Comparison of ENCODE assay signal across 8 cellular contexts in the genomic region with DNA sequence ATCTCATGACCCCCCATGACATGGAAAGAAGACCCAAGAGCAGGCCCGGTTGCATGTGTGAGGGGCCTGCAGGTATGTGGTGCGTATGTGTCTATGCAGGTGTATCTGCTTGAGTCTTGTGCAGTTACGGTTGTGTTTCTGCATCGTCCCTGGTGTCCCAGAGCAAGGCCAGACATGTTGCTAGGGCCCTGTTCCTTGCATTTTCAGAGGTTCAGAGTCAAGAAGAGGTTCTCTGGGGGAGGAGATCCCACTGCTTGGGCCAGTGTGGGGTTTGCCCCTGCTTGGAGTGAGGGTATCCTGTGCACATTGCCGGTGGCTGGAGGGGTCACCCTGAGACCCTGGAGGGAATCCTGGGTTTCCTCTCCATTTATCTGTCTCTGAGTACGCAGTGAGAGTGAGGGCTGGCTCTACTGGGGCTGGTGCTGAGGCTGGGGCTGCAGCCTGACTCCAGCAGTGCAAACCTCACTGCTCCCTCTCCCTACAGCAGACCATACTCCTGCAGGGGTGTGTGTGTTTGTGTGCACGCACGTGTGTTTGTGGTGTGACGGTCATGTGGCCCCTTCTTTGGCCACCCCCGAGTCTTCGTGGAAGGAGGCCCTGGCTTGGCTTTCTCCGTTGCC. TPM values are rescaled to one million over a fixed set of nuclear protein-coding genes. Genes with fewer than 3 reads are reported as not detected.
DNase-seq lines count a peak whose midpoint lies in the region; ATAC-seq and TF ChIP-seq lines count a peak whose summit lies in the region.

No MANE protein-coding gene starts in this region.

- peaks cover 87% of the 10 kb centered on the region for H3K79me2 ChIP-seq in fibroblast of lung (ENCODE audit: control insufficient read depth, insufficient read depth, low read length)

- H3K4me2 ChIP-seq in fibroblast of lung (ENCODE audit: extremely low read depth, insufficient read depth, low read length): peak overlapping the region; percentile 100

- H3K36me3 ChIP-seq in fibroblast of lung (ENCODE audit: control insufficient read depth, insufficient read depth, low read length): peaks cover 14% of the 10 kb centered on the region
- peaks cover 3% of the 10 kb centered on the region for H3K36me3 ChIP-seq in rectal smooth muscle tissue (ENCODE audit: control insufficient read depth, insufficient read depth, low read length)

- peak overlapping the region; percentile 68; the same call in 1 of the 2 replicates for H3K4me3 ChIP-seq in GM08714 (ENCODE audit: low read length)
- H3K4me3 ChIP-seq in WI38 (ENCODE audit: low read depth, low read length): peak overlapping the region; percentile 93
- peak overlapping the region; percentile 1 to 98 (median 89) for H3K4me3 ChIP-seq in fibroblast of lung (replicated peaks in 1 of 4; ENCODE audit: control extremely low read depth in 1 of 4, insufficient read depth in 1 of 4, low read depth in 3 of 4, low read length in 4 of 4)
- peak overlapping the region; percentile 86 for H3K4me3 ChIP-seq in rectal smooth muscle tissue (ENCODE audit: low read length)

- H3K27me3 ChIP-seq in fibroblast of lung (ENCODE audit: control insufficient read depth, insufficient read depth, low read length) (no peaks in the 10 kb centered on the region), rectal smooth muscle tissue (ENCODE audit: control insufficient read depth, insufficient read depth, low read length) (no peaks in the 10 kb centered on the region)

- H4K20me1 ChIP-seq in fibroblast of lung (ENCODE audit: control insufficient read depth, extremely low read depth, insufficient read depth, low read length): peaks cover 2% of the 10 kb centered on the region

- DNase-seq in fibroblast of lung (ENCODE audit: low read depth in 2 of 2) (no peak), glomerular visceral epithelial cell (ENCODE audit: extremely low spot score) (no peak), AG08395 (ENCODE audit: low spot score) (no peak), NCI-H2029 (lab: John Stamatoyannopoulos, UW) (no peak)

- H2AFZ ChIP-seq in fibroblast of lung (ENCODE audit: low read length): no peak overlapping the region

- H3K9ac ChIP-seq in fibroblast of lung (ENCODE audit: insufficient read depth, low read length): no peak overlapping the region
- no peak overlapping the region for H3K9ac ChIP-seq in rectal smooth muscle tissue (ENCODE audit: low read length)

- H3K27ac ChIP-seq in fibroblast of lung (ENCODE audit: insufficient read depth, low read length) (peak overlapping the region; percentile 94), rectal smooth muscle tissue (ENCODE audit: low read depth, low read length) (peak overlapping the region; percentile 31)

- ATAC-seq in GM21737 (IDR thresholded peaks at IDR 0.05; ENCODE audit: unreplicated experiment): no peak

- H3K4me1 ChIP-seq in fibroblast of lung (ENCODE audit: control insufficient read depth, extremely low read depth, insufficient read depth, low read length) (peaks cover 32% of the 10 kb centered on the region), rectal smooth muscle tissue (ENCODE audit: control insufficient read depth, insufficient read depth, low read length) (peaks cover 31% of the 10 kb centered on the region)

- TF ChIP-seq CTCF in WI38 (IDR thresholded peaks at IDR 0.05; ENCODE audit: low read depth, low read length) (no peak), fibroblast of lung (conservative IDR thresholded peaks at IDR 0.05 in 1 of 2, IDR thresholded peaks at IDR 0.05 in 1 of 2; ENCODE audit: low read depth in 1 of 2, low read length in 2 of 2) (no peak)

- no peaks in the 10 kb centered on the region for H3K9me3 ChIP-seq in fibroblast of lung (ENCODE audit: control insufficient read depth, insufficient read depth, low read depth, low read length)

RNA-seq across cellular contexts. Expression of a gene that starts 4.1 kb away (rescaled TPM):
- total RNA-seq in fibroblast of lung: 80.9 and 143 TPM in 2 replicates
- polyA plus RNA-seq in fibroblast of lung: 93.2 and 152 TPM in 2 replicates
- 166 and 220 TPM in 2 replicates for polyA plus RNA-seq in fibroblast of lung (2012)
- polyA minus RNA-seq in fibroblast of lung (ENCODE audit: low replicate concordance): 118 and 164 TPM in 2 replicates
